ENCODE assay signal across 9 cellular contexts in the genomic region with DNA sequence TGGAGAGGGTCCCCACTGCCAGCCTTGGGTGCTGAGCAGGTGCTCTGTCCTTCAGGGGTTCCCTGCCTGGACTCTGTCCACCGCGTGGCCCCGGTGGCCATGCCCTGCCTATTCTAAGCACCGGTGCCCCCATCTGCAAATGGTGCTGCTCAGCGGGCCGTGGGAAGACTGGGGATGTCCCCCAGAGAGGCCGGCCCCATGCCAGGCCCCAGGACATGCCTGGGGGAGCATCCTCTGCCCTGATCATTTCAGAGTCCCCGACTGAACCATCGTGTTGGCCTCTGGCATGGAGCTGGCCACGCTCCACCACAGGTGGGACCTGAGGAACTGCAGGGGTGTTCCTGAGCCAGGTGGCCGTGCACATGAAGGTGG.
DNase-seq lines count a peak whose midpoint lies in the region; ATAC-seq and TF ChIP-seq lines count a peak whose summit lies in the region.
"Had no signal": no experiment of that assay in that cellular context is flagged by ENCODE, and none has a peak within 500 bp of the region (broad histone marks: within the 10 kb centered on the region; RNA-seq: fewer than 3 reads in every experiment).

No MANE protein-coding gene starts in this region.

- H3K27ac ChIP-seq in RWPE1 = peak overlapping the region; percentile 99
- H3K27ac ChIP-seq: epithelial cell of prostate had no signal

- DNase-seq in RWPE1 (ENCODE audit: low spot score) (no peak), NCI-H1436 treated with DMSO at 0.1 percent for 48 hours (lab: John Stamatoyannopoulos, UW) (no peak)
- DNase-seq in stimulated activated effector memory CD8-positive, alpha-beta T cell treated with anti-CD3 and anti-CD28 coated beads, Interleukin-12 subunit alpha, Interleukin-12 subunit beta, amount 100 ng/mL, for 72 hours (ENCODE audit: low spot score in 2 of 2) = no peak
- DNase-seq in activated effector memory CD4-positive, alpha-beta T cell treated with anti-CD3 and anti-CD28 coated beads, Interleukin-2, amount 50 U/mL, for 16 hours = no peak
- DNase-seq in stimulated activated CD4-positive, alpha-beta T cell treated with anti-CD3 and anti-CD28 coated beads, Interleukin-4, amount 100 ng/mL, for 1 hour = no peak

- peaks cover 4% of the 10 kb centered on the region for H3K9me3 Mint-ChIP-seq in stimulated activated effector memory CD8-positive, alpha-beta T cell treated with anti-CD3 and anti-CD28 coated beads, Interleukin-12 subunit alpha, Interleukin-12 subunit beta, amount 100 ng/mL, for 72 hours

- H3K4me1 Mint-ChIP-seq in stimulated activated effector memory CD8-positive, alpha-beta T cell treated with anti-CD3 and anti-CD28 coated beads, Interleukin-12 subunit alpha, Interleukin-12 subunit beta, amount 100 ng/mL, for 72 hours = peaks cover 79% of the 10 kb centered on the region

- H3K27ac Mint-ChIP-seq in stimulated activated effector memory CD8-positive, alpha-beta T cell treated with anti-CD3 and anti-CD28 coated beads, Interleukin-12 subunit alpha, Interleukin-12 subunit beta, amount 100 ng/mL, for 72 hours = peak overlapping the region; percentile 66

- CTCF ChIA-PET in RWPE1 (lab: Yijun Ruan, JAX) = no interaction called here

- peak; percentile 19 for ATAC-seq in GM19023 (IDR thresholded peaks at IDR 0.05; ENCODE audit: unreplicated experiment)
- ATAC-seq in HG02588 (IDR thresholded peaks at IDR 0.05; ENCODE audit: unreplicated experiment) = peak; percentile 21
- ATAC-seq in stimulated activated effector memory CD8-positive, alpha-beta T cell treated with anti-CD3 and anti-CD28 coated beads, Interleukin-12 subunit alpha, Interleukin-12 subunit beta, amount 100 ng/mL, for 72 hours = peak; percentile 24
- ATAC-seq: Panc1 had no signal

- TF ChIP-seq CTCF in RWPE1 (conservative IDR thresholded peaks at IDR 0.05; ENCODE audit: low read depth) = no peak

- H3K36me3 Mint-ChIP-seq in stimulated activated effector memory CD8-positive, alpha-beta T cell treated with anti-CD3 and anti-CD28 coated beads, Interleukin-12 subunit alpha, Interleukin-12 subunit beta, amount 100 ng/mL, for 72 hours = peaks cover 40% of the 10 kb centered on the region

- POLR2A ChIA-PET in RWPE1 (lab: Yijun Ruan, JAX; ENCODE audit: low non-redundant PET) = no interaction called here

- H3K4me3 Mint-ChIP-seq in stimulated activated effector memory CD8-positive, alpha-beta T cell treated with anti-CD3 and anti-CD28 coated beads, Interleukin-12 subunit alpha, Interleukin-12 subunit beta, amount 100 ng/mL, for 72 hours = peak overlapping the region; percentile 90
